Comparison of ENCODE assay signal across 8 cellular contexts in genomic region chr5:65624570-65625555, GRCh38.
A peak's percentile ranks its signal among the peaks of the same experiment; 100 is the strongest.
DNase-seq lines count a peak whose midpoint lies in the region; ATAC-seq and TF ChIP-seq lines count a peak whose summit lies in the region.

Gene SHLD3 (plus strand): TSS chr5:65625027. CDS start chr5:65629588, 4,561 bp downstream.
Gene TRAPPC13 (plus strand): TSS chr5:65625027. CDS start chr5:65625061, 34 bp downstream.

- POLR2A ChIA-PET in AG04449 (lab: Yijun Ruan, JAX): no interaction called here

- ATAC-seq in GM18870 (IDR thresholded peaks at IDR 0.05; ENCODE audit: unreplicated experiment) (peak; percentile 76), HG03135 (IDR thresholded peaks at IDR 0.05; ENCODE audit: unreplicated experiment) (peak; percentile 68)

- DNase-seq in AG04449 (ENCODE audit: low read depth, low spot score): peak; percentile 40
- DNase-seq in NCI-H2196 (lab: John Stamatoyannopoulos, UW; ENCODE audit: unreplicated experiment): peak; percentile 73
- DNase-seq in WERI-Rb-1: peak; percentile 79
- DNase-seq in caudate nucleus (lab: John Stamatoyannopoulos, UW): peak in 60 of 61 donors; percentile 23 to 95 (median 84)
- peak; percentile 96 for DNase-seq in inferior parietal cortex (ENCODE audit: extremely low spot score)
- peak; percentile 77 for DNase-seq in smooth muscle cell of the brain vasculature (ENCODE audit: low read depth, low spot score)

- CTCF ChIA-PET in AG04449 (lab: Yijun Ruan, JAX): interaction anchor here (1.0 to 1.2 kb wide), 3 partner anchors 10 to 17 kb away, joined by 3 to 4 read pairs (median 3); no protein-coding TSS in a partner anchor

- H3K27me3 ChIP-seq in WERI-Rb-1 (ENCODE audit: insufficient read depth, low read depth, severe bottlenecking): no peaks in the 10 kb centered on the region

- TF ChIP-seq CTCF in AG04449 (IDR thresholded peaks at IDR 0.05; ENCODE audit: insufficient read depth, low read length, missing control alignments): no peak
- no peak for TF ChIP-seq CTCF in WERI-Rb-1 (IDR thresholded peaks at IDR 0.05; ENCODE audit: low read depth, low read length)

- H3K27ac ChIP-seq in WERI-Rb-1 (peak within 1 kb of the TSS; percentile 94), caudate nucleus (ENCODE audit: low read depth, low read length) (peak within 1 kb of the TSS; percentile 92)

- peaks cover 9% of the 10 kb centered on the region for H3K36me3 ChIP-seq in WERI-Rb-1

- H3K4me3 ChIP-seq in AG04449 (ENCODE audit: low read depth, low read length): peak within 1 kb of the TSS; percentile 90
- peak within 1 kb of the TSS; percentile 78 for H3K4me3 ChIP-seq in WERI-Rb-1 (ENCODE audit: low read depth, low read length)

- H3K9me3 ChIP-seq in WERI-Rb-1 (ENCODE audit: severe bottlenecking): no peaks in the 10 kb centered on the region

Comparison
In these comparisons a context has a peak if more than half of its experiments do, and no peak if none do; other contexts are left out.
1. Peak in every context shown above with its lines: DNase-seq, ATAC-seq, H3K4me3 ChIP-seq and H3K27ac ChIP-seq.
2. DNase-seq: peak in every context shown above with its lines; median percentile 96 in inferior parietal cortex; 84 in caudate nucleus; 79 in WERI-Rb-1; 77 in smooth muscle cell of the brain vasculature; 73 in NCI-H2196; 40 in AG04449.